ENCODE assay signal across 18 cellular contexts in genomic region chr17:3978421-3979275, GRCh38. TPM values are rescaled to one million over a fixed set of nuclear protein-coding genes. Genes with fewer than 3 reads are reported as not detected.
DNase-seq lines count a peak whose midpoint lies in the region; ATAC-seq and TF ChIP-seq lines count a peak whose summit lies in the region.
"Had no signal": no experiment of that assay in that cellular context is flagged by ENCODE, and none has a peak within 500 bp of the region (broad histone marks: within the 10 kb centered on the region; RNA-seq: fewer than 3 reads in every experiment).

No MANE protein-coding gene starts in this region.

- no peaks in the 10 kb centered on the region for H3K36me3 ChIP-seq in gastrocnemius medialis
- H3K36me3 ChIP-seq: vagina had no signal

- no peaks in the 10 kb centered on the region for H3K9me3 ChIP-seq in gastrocnemius medialis
- H3K9me3 ChIP-seq: vagina had no signal

- intact Hi-C loops in left cardiac atrium (cut with DNase I) (no loop called here), gastrocnemius medialis (cut with DNase I; ENCODE audit: low total_unique reads) (no loop called here)

- H3K27ac Mint-ChIP-seq in activated naive CD4-positive, alpha-beta T cell treated with anti-CD3 and anti-CD28 coated beads, Interleukin-2, amount 10 ng/mL, durations not matched to agents 7 days and 5 days = no peak overlapping the region
- H3K27ac Mint-ChIP-seq: activated naive CD8-positive, alpha-beta T cell; CD4-positive, alpha-beta T cell; natural killer cell had no signal

- no peak for TF ChIP-seq CTCF in gastrocnemius medialis (IDR thresholded peaks at IDR 0.05 in 4 of 5, conservative IDR thresholded peaks at IDR 0.05 in 1 of 5)

- peak; percentile 2 to 46 for ATAC-seq in left cardiac atrium
- peak in 1 of 2 donors; percentile 23 for ATAC-seq in gastrocnemius medialis
- ATAC-seq in GM21447 (IDR thresholded peaks at IDR 0.05; ENCODE audit: unreplicated experiment) = no peak
- ATAC-seq: activated CD4-positive, CD25-positive, alpha-beta regulatory T cell treated with anti-CD3 and anti-CD28 coated beads, Interleukin-2, amount 50 U/mL, for 24 hours; GM12878; natural killer cell had no signal

- H3K36me3 Mint-ChIP-seq in activated naive CD4-positive, alpha-beta T cell treated with anti-CD3 and anti-CD28 coated beads, Interleukin-2, amount 10 ng/mL, durations not matched to agents 7 days and 5 days = peaks cover 6% of the 10 kb centered on the region
- H3K36me3 Mint-ChIP-seq: activated naive CD8-positive, alpha-beta T cell; natural killer cell had no signal

- H3K27ac ChIP-seq in gastrocnemius medialis = peak overlapping the region in 3 of 4 donors; percentile 28 to 75 (median 64)
- H3K27ac ChIP-seq: PC-9, vagina had no signal

- peaks cover 7 to 13% of the 10 kb centered on the region in 2 donors for H3K4me1 ChIP-seq in gastrocnemius medialis

- H3K4me3 ChIP-seq in gastrocnemius medialis = no peak overlapping the region
- H3K4me3 ChIP-seq: GM12878, PC-9, vagina had no signal

- TF ChIP-seq POLR2A in gastrocnemius medialis (IDR thresholded peaks at IDR 0.05) = no peak

- H3K27me3 Mint-ChIP-seq in activated naive CD4-positive, alpha-beta T cell treated with anti-CD3 and anti-CD28 coated beads, Interleukin-2, amount 10 ng/mL, durations not matched to agents 7 days and 5 days = peaks cover 23% of the 10 kb centered on the region
- H3K27me3 Mint-ChIP-seq: activated naive CD8-positive, alpha-beta T cell; CD4-positive, alpha-beta T cell; central memory CD8-positive, alpha-beta T cell had no signal

- peaks cover 17% of the 10 kb centered on the region for H3K4me1 Mint-ChIP-seq in activated naive CD4-positive, alpha-beta T cell treated with anti-CD3 and anti-CD28 coated beads, Interleukin-2, amount 10 ng/mL, durations not matched to agents 7 days and 5 days

- H3K4me3 Mint-ChIP-seq in activated naive CD4-positive, alpha-beta T cell treated with anti-CD3 and anti-CD28 coated beads, Interleukin-2, amount 10 ng/mL, durations not matched to agents 7 days and 5 days = no peak overlapping the region
- H3K4me3 Mint-ChIP-seq: activated naive CD8-positive, alpha-beta T cell; CD4-positive, alpha-beta T cell; central memory CD8-positive, alpha-beta T cell; natural killer cell had no signal

- H3K9me3 Mint-ChIP-seq in activated naive CD4-positive, alpha-beta T cell treated with anti-CD3 and anti-CD28 coated beads, Interleukin-2, amount 10 ng/mL, durations not matched to agents 7 days and 5 days = peaks cover 9% of the 10 kb centered on the region
- H3K9me3 Mint-ChIP-seq: CD4-positive, alpha-beta T cell; natural killer cell had no signal

- peak; percentile 33 for DNase-seq in NCI-H345 (lab: John Stamatoyannopoulos, UW)
- DNase-seq in NCI-H345 treated with DMSO at 0.1 percent for 48 hours (lab: John Stamatoyannopoulos, UW; ENCODE audit: unreplicated experiment) = no peak
- DNase-seq in RPMI7951 (ENCODE audit: low read depth) = peak; percentile 13
- peak; percentile 75 for DNase-seq in left cardiac atrium
- no peak for DNase-seq in gastrocnemius medialis
- DNase-seq in activated CD4-positive, alpha-beta T cell treated with anti-CD3 and anti-CD28 coated beads for 48 hours = no peak
- no peak for DNase-seq in activated naive CD4-positive, alpha-beta T cell treated with anti-CD3 and anti-CD28 coated beads, Interleukin-2, amount 10 ng/mL, durations not matched to agents 7 days and 5 days
- DNase-seq: CD4-positive, alpha-beta T cell; head of caudate nucleus; natural killer cell; PC-9; stimulated activated CD4-positive, alpha-beta T cell treated with anti-CD3 and anti-CD28 coated beads, Interleukin-4, amount 100 ng/mL, for 1 hour had no signal

- no peaks in the 10 kb centered on the region for H3K27me3 ChIP-seq in gastrocnemius medialis
- H3K27me3 ChIP-seq: vagina had no signal

- CTCF ChIA-PET in activated naive CD4-positive, alpha-beta T cell treated with anti-CD3 and anti-CD28 coated beads, Interleukin-2, amount 10 ng/mL, durations not matched to agents 7 days and 5 days (lab: Charles Lee) = interaction anchor here (0.6 to 1.2 kb wide), 4 partner anchors 14 to 270 kb away, joined by 3 to 5 read pairs (median 4); partner anchors contain the start of gene ATP2A3

- in situ Hi-C loops in gastrocnemius medialis (cut with MboI; ENCODE audit: low sequenced_read_pairs in 4 of 4) = no loop called here

RNA-seq across cellular contexts. Expression of gene ATP2A3, which starts 14.4 kb away (rescaled TPM):
- 0.59 and 0.96 TPM in 2 replicates for total RNA-seq in RPMI7951 (2014; rRNA removed; shearing (Covaris generic))
- 10 to 100 TPM in 1 of 2 donors, 1 to 10 TPM in 1; 8.6 to 12.0 TPM for total RNA-seq in left cardiac atrium
- 1 to 10 TPM in 2 of 4 donors, under 1 TPM in 2; 0.89 to 1.4 (median 0.98) TPM for total RNA-seq in gastrocnemius medialis

Comparison
In these comparisons a context has a peak if more than half of its experiments do, and no peak if none do; other contexts are left out.
1. DNase-seq: peak in NCI-H345 (single experiment), RPMI7951 (single experiment) and left cardiac atrium (single experiment); none in NCI-H345 treated with DMSO at 0.1 percent for 48 hours (single experiment), gastrocnemius medialis (0 of 2), activated CD4-positive, alpha-beta T cell treated with anti-CD3 and anti-CD28 coated beads for 48 hours (single experiment) and activated naive CD4-positive, alpha-beta T cell treated with anti-CD3 and anti-CD28 coated beads, Interleukin-2, amount 10 ng/mL, durations not matched to agents 7 days and 5 days (single experiment).